In the genomic region with DNA sequence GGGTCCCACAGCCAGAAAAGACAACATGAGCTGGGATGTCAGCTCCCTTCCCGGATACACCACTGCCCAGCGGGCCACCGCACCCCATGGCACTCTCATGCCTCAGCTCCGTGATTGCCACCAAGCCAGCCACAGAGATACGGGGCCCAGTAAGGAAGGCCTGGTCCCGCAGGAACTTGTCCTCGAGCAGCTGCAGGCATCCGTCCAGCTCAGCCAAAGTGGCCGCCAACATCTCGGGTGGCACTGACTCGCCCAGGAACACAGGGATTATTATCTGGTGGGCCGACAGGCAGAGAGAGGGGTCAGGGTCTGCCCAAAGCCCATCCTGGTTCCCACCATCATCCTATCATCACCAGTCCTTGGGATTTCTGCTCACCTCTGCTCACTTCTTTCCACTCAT, we compare ENCODE assay signal across 7 cellular contexts. TPM values are rescaled to one million over a fixed set of nuclear protein-coding genes. Genes with fewer than 3 reads are reported as not detected.
"Had no signal": no experiment of that assay in that cellular context is flagged by ENCODE, and none has a peak within 500 bp of the region (broad histone marks: within the 10 kb centered on the region; RNA-seq: fewer than 3 reads in every experiment).

No MANE protein-coding gene starts in this region.

RNA-seq across cellular contexts. Expression of a gene that starts 2.6 kb away (rescaled TPM):
- total RNA-seq: GM23338, H7 had no signal

RNA-seq across cellular contexts. Expression of a gene that starts 10.6 kb away (rescaled TPM):
- total RNA-seq: GM23248, H9 had no signal

RNA-seq across cellular contexts. Expression of a gene that starts 27.9 kb away (rescaled TPM):
- total RNA-seq: GM23248, GM23338, H1, H4, H7, H9, HFFc6 had no signal
